In the genomic region with DNA sequence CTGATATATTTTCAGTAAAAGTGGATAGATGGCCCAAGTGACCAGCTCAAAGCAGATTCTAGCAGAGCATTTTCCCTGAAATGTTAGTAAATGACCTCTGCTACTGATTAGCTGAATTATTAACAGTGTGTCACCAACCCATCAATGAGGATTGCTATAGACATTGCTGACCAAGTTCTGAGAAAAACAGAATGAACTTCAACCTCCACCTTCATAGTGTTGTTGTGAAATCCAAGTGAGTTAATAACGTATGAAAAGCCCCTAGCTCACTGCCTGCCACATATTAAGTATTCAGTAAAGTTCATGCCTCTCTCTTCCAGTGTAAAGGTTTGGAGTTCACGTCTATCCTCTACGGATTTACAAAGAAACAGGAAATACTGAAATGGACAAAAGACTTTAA, we compare ENCODE assay signal across 34 cellular contexts. TPM values are rescaled to one million over a fixed set of nuclear protein-coding genes. Genes with fewer than 3 reads are reported as not detected.
DNase-seq lines count a peak whose midpoint lies in the region; ATAC-seq, FAIRE-seq and TF ChIP-seq lines count a peak whose summit lies in the region.
"Had no signal": no experiment of that assay in that cellular context is flagged by ENCODE, and none has a peak within 500 bp of the region (broad histone marks: within the 10 kb centered on the region; RNA-seq: fewer than 3 reads in every experiment).

No MANE protein-coding gene starts in this region.

- TF ChIP-seq CTCF in body of pancreas (IDR thresholded peaks at IDR 0.05) (no peak), pancreas (IDR thresholded peaks at IDR 0.05) (no peak)

- peak; percentile 27 for ATAC-seq in body of pancreas
- ATAC-seq in pancreas: peak in 3 of 4 donors; percentile 22 to 39 (median 24)
- no peak for ATAC-seq in HG03342 (IDR thresholded peaks at IDR 0.05; ENCODE audit: unreplicated experiment)
- ATAC-seq: activated naive CD4-positive, alpha-beta T cell treated with anti-CD3 and anti-CD28 coated beads, Interleukin-2, amount 50 U/mL, for 72 hours; effector memory CD8-positive, alpha-beta T cell; esophagus mucosa; foreskin keratinocyte; heart right ventricle; natural killer cell treated with Interleukin-12 subunit alpha and Interleukin-12 subunit beta and Interleukin-15 and Interleukin-18, amount 100 ng/mL, for 72 hours; Panc1; T-cell had no signal

- intact Hi-C loops in body of pancreas (cut with DNase I) (no loop called here), pancreas (cut with DNase I) (loop anchor here in 1 of 3 donors (10.0 kb wide), 1 partner anchor 59 kb away; no protein-coding TSS in a partner anchor)

- H3K4me1 ChIP-seq in HUES48 (ENCODE audit: control insufficient read depth, insufficient read depth, low read length) (peaks cover 73% of the 10 kb centered on the region), body of pancreas (peaks cover 60% of the 10 kb centered on the region), iPS-20b (ENCODE audit: insufficient read depth, low read length) (peaks cover 62% of the 10 kb centered on the region), pancreas (peaks cover 39 to 54% (median 45%) of the 10 kb centered on the region in 3 donors)
- H3K4me1 ChIP-seq: foreskin keratinocyte had no signal

- no peaks in the 10 kb centered on the region for H3K27me3 ChIP-seq in HUES48 (ENCODE audit: control insufficient read depth, insufficient read depth, low read length)
- no peaks in the 10 kb centered on the region for H3K27me3 ChIP-seq in body of pancreas
- no peaks in the 10 kb centered on the region for H3K27me3 ChIP-seq in iPS-20b (ENCODE audit: insufficient read depth, low read length)
- no peaks in the 10 kb centered on the region for H3K27me3 ChIP-seq in pancreas
- H3K27me3 ChIP-seq: cardiac muscle cell, foreskin keratinocyte, heart right ventricle, spleen had no signal

- DNase-seq in body of pancreas: no peak
- DNase-seq in pancreas: no peak
- DNase-seq in NCI-H510A (lab: John Stamatoyannopoulos, UW): no peak
- DNase-seq in NCI-H748 (lab: John Stamatoyannopoulos, UW; ENCODE audit: unreplicated experiment): no peak
- DNase-seq in NCI-H187 (lab: John Stamatoyannopoulos, UW): no peak
- DNase-seq: activated CD4-positive, alpha-beta T cell treated with anti-CD3 and anti-CD28 coated beads for 48 hours; CD4-positive, alpha-beta T cell; cortex of kidney; effector memory CD8-positive, alpha-beta T cell; EL; foreskin keratinocyte; heart right ventricle; Kasumi-1; kidney glomerular epithelial cell; NCI-H1436 treated with DMSO at 0.1 percent for 48 hours; NCI-H226; NCI-H748 treated with DMSO at 0.1 percent for 48 hours; posterior cingulate gyrus; right cardiac atrium; spleen; stimulated activated CD4-positive, alpha-beta T cell treated with anti-CD3 and anti-CD28 coated beads, Interleukin-2, amount 100 ng/mL, for 24 hours; stimulated activated CD8-positive, alpha-beta memory T cell treated with anti-CD3 and anti-CD28 coated beads, Interleukin-4, amount 100 ng/mL, for 48 hours; T-cell; WERI-Rb-1 had no signal

- H3K36me3 ChIP-seq in HUES48 (ENCODE audit: control insufficient read depth, insufficient read depth, low read length): peaks cover 6% of the 10 kb centered on the region; the same call in 1 of the 2 replicates
- H3K36me3 ChIP-seq in body of pancreas (replicated peaks in 1 of 2; ENCODE audit: insufficient read depth in 1 of 2, low read depth in 2 of 2): no peaks in the 10 kb centered on the region
- H3K36me3 ChIP-seq in iPS-20b (ENCODE audit: insufficient read depth, low read depth, low read length): no peaks in the 10 kb centered on the region
- H3K36me3 ChIP-seq in pancreas: no peaks in the 10 kb centered on the region
- H3K36me3 ChIP-seq: cardiac muscle cell, spleen, WERI-Rb-1 had no signal

- H3K4me3 ChIP-seq in HUES48 (ENCODE audit: low read depth, low read length) (no peak overlapping the region), body of pancreas (no peak overlapping the region), iPS-20b (ENCODE audit: low read length) (peak overlapping the region; percentile 37; the same call in 1 of the 2 replicates), pancreas (no peak overlapping the region)
- H3K4me3 ChIP-seq: cardiac muscle cell, heart right ventricle, spleen had no signal

- no peak for FAIRE-seq in pancreas (lab: Jason Lieb, UNC)
- FAIRE-seq: H54 had no signal

- H3K9ac ChIP-seq in HUES48 (ENCODE audit: low read depth, low read length) (no peak overlapping the region; the same call in 1 of the 2 replicates), iPS-20b (ENCODE audit: low read depth, low read length) (peak overlapping the region; percentile 22; the same call in 1 of the 2 replicates)

- peak overlapping the region; percentile 63 for H3K27ac ChIP-seq in HUES48 (ENCODE audit: low read depth, low read length)
- peak overlapping the region in 3 of 4 donors; percentile 1 to 65 (median 17) for H3K27ac ChIP-seq in body of pancreas
- no peak overlapping the region for H3K27ac ChIP-seq in iPS-20b (ENCODE audit: low read length)
- peak overlapping the region in 2 of 4 donors; percentile 50 for H3K27ac ChIP-seq in pancreas
- H3K27ac ChIP-seq: cardiac muscle cell, foreskin keratinocyte, HL-60, spleen, WERI-Rb-1 had no signal

- TF ChIP-seq POLR2A in body of pancreas (IDR thresholded peaks at IDR 0.05): no peak

- H3K9me3 ChIP-seq in HUES48 (ENCODE audit: control insufficient read depth, insufficient read depth, low read length): no peaks in the 10 kb centered on the region
- no peaks in the 10 kb centered on the region for H3K9me3 ChIP-seq in body of pancreas
- no peaks in the 10 kb centered on the region for H3K9me3 ChIP-seq in iPS-20b (ENCODE audit: insufficient read depth, low read depth, low read length)
- no peaks in the 10 kb centered on the region for H3K9me3 ChIP-seq in pancreas
- H3K9me3 ChIP-seq: heart right ventricle, spleen had no signal

- 45 to 47% methylated on average over 3 of the region's 3 CpGs for WGBS in body of pancreas, 2 donors
- WGBS in pancreas, 2 donors: 35 to 46% methylated on average over 3 of the region's 3 CpGs

RNA-seq across cellular contexts. Expression of gene PLPP3, which starts 15.8 kb away (rescaled TPM):
- total RNA-seq in body of pancreas (10 to 100 TPM; 35.8 to 52.7 TPM), pancreas (10 to 100 TPM; 14.6 to 29.6 (median 21.8) TPM)
- polyA plus RNA-seq in pancreas: 10 to 100 TPM in 1 of 2 donors, 1 to 10 TPM in 1; 5.5 to 13.7 TPM
- total RNA-seq: activated naive CD4-positive, alpha-beta T cell treated with anti-CD3 and anti-CD28 coated beads, Interleukin-2, amount 50 U/mL, for 72 hours; CD4-positive, alpha-beta T cell had no signal
